Comparison of ENCODE assay signal across 7 cellular contexts in genomic region chrX:9339603-9340569, GRCh38.
A peak's percentile ranks its signal among the peaks of the same experiment; 100 is the strongest.
DNase-seq lines count a peak whose midpoint lies in the region; ATAC-seq and TF ChIP-seq lines count a peak whose summit lies in the region.

No MANE protein-coding gene starts in this region.

- H3K27ac ChIP-seq in OCI-LY3 (ENCODE audit: low read length) (peak overlapping the region; percentile 99), esophagus muscularis mucosa (replicated peaks in 1 of 4) (peak overlapping the region; percentile 79 to 86 (median 84)), smooth muscle cell (ENCODE audit: low read depth) (peak overlapping the region; percentile 71), WERI-Rb-1 (no peak overlapping the region)

- H3K79me2 ChIP-seq in OCI-LY3 (ENCODE audit: low read length) (no peaks in the 10 kb centered on the region), smooth muscle cell (ENCODE audit: low read depth) (no peaks in the 10 kb centered on the region)

- ATAC-seq in HG03432 (IDR thresholded peaks at IDR 0.05; ENCODE audit: unreplicated experiment), result no peak

- H3K4me2 ChIP-seq in OCI-LY3 (ENCODE audit: low read length) (peak overlapping the region; percentile 83; the same call in 1 of the 2 replicates), smooth muscle cell (peak overlapping the region; percentile 65)

- peak overlapping the region; percentile 65; the same call in 1 of the 2 replicates for H3K9ac ChIP-seq in OCI-LY3 (ENCODE audit: low read length)
- H3K9ac ChIP-seq in smooth muscle cell (ENCODE audit: low read depth), result no peak overlapping the region

- H3K4me1 ChIP-seq in OCI-LY3 (ENCODE audit: low read length) (peaks cover 19% of the 10 kb centered on the region), esophagus muscularis mucosa (peaks cover 14 to 43% (median 40%) of the 10 kb centered on the region in 4 donors), smooth muscle cell (ENCODE audit: low read depth) (no peaks in the 10 kb centered on the region)

- peak overlapping the region; percentile 71 for H3K4me3 ChIP-seq in OCI-LY3 (ENCODE audit: low read length)
- H3K4me3 ChIP-seq in esophagus muscularis mucosa, result no peak overlapping the region
- H3K4me3 ChIP-seq in smooth muscle cell, result no peak overlapping the region
- H3K4me3 ChIP-seq in WERI-Rb-1 (ENCODE audit: low read depth, low read length), result no peak overlapping the region

- WGBS in esophagus muscularis mucosa, result 47% methylated on average over 13 of the region's 13 CpGs
- WGBS in smooth muscle cell (ENCODE audit: low lambda C conversion rate), result 53% methylated on average over 13 of the region's 13 CpGs

- intact Hi-C loops in esophagus muscularis mucosa (cut with DNase I), result loop anchor here (10.0 kb wide), 1 partner anchor 325 kb away; no protein-coding TSS in a partner anchor

- peak; percentile 14 for DNase-seq in H4 (ENCODE audit: low spot score)
- peak; percentile 91 for DNase-seq in esophagus muscularis mucosa (ENCODE audit: extremely low spot score)
- DNase-seq in smooth muscle cell (lab: John Stamatoyannopoulos, UW; ENCODE audit: unreplicated experiment), result peak; percentile 6
- DNase-seq in WERI-Rb-1, result no peak
- DNase-seq in AML-193 (lab: John Stamatoyannopoulos, UW), result no peak

- no peaks in the 10 kb centered on the region for H3F3A ChIP-seq in smooth muscle cell (ENCODE audit: low read depth)

- H3K9me3 ChIP-seq in OCI-LY3 (ENCODE audit: insufficient read depth, low read length) (peaks cover 20% of the 10 kb centered on the region; the same call in 1 of the 2 replicates), esophagus muscularis mucosa (no peaks in the 10 kb centered on the region), smooth muscle cell (replicated peaks; ENCODE audit: low read depth) (no peaks in the 10 kb centered on the region), WERI-Rb-1 (ENCODE audit: severe bottlenecking) (no peaks in the 10 kb centered on the region)

- no peak for TF ChIP-seq POLR2A in esophagus muscularis mucosa (IDR thresholded peaks at IDR 0.05; ENCODE audit: low read depth)

- H3K27me3 ChIP-seq in OCI-LY3 (ENCODE audit: low read depth, low read length) (no peaks in the 10 kb centered on the region), esophagus muscularis mucosa (no peaks in the 10 kb centered on the region), smooth muscle cell (ENCODE audit: low read depth) (no peaks in the 10 kb centered on the region), WERI-Rb-1 (ENCODE audit: insufficient read depth, low read depth, severe bottlenecking) (peaks cover 14% of the 10 kb centered on the region)

- TF ChIP-seq CTCF in OCI-LY3 (IDR thresholded peaks at IDR 0.05; ENCODE audit: low read depth, low read length) (no peak), esophagus muscularis mucosa (IDR thresholded peaks at IDR 0.05) (no peak), smooth muscle cell (IDR thresholded peaks at IDR 0.05; ENCODE audit: borderline replicate concordance, insufficient read depth, poor library complexity, severe bottlenecking) (no peak), WERI-Rb-1 (IDR thresholded peaks at IDR 0.05; ENCODE audit: low read depth, low read length) (no peak)

- no peak for TF ChIP-seq EP300 in esophagus muscularis mucosa (IDR thresholded peaks at IDR 0.05)

- no peaks in the 10 kb centered on the region for H4K20me1 ChIP-seq in OCI-LY3 (ENCODE audit: insufficient read depth, low read length)
- H4K20me1 ChIP-seq in smooth muscle cell (ENCODE audit: low read depth), result no peaks in the 10 kb centered on the region

- H3K36me3 ChIP-seq in OCI-LY3 (replicated peaks; ENCODE audit: low read depth, low read length), result peaks cover 6% of the 10 kb centered on the region
- no peaks in the 10 kb centered on the region for H3K36me3 ChIP-seq in esophagus muscularis mucosa
- H3K36me3 ChIP-seq in smooth muscle cell (ENCODE audit: low read depth), result no peaks in the 10 kb centered on the region
- no peaks in the 10 kb centered on the region for H3K36me3 ChIP-seq in WERI-Rb-1

- H2AFZ ChIP-seq in OCI-LY3 (ENCODE audit: low read depth, low read length) (no peak overlapping the region), smooth muscle cell (ENCODE audit: low read depth) (no peak overlapping the region)

Comparison
In these comparisons a context has a peak if more than half of its experiments do, and no peak if none do; other contexts are left out.
1. DNase-seq: peak in H4 (single experiment), esophagus muscularis mucosa (single experiment) and smooth muscle cell (single experiment); none in WERI-Rb-1 (single experiment) and AML-193 (0 of 2).